29 cellular contexts compared by ENCODE assay signal in genomic region chr5:147373328-147373727, GRCh38.
"Had no signal": no experiment of that assay in that cellular context is flagged by ENCODE, and none has a peak within 500 bp of the region (broad histone marks: within the 10 kb centered on the region; RNA-seq: fewer than 3 reads in every experiment).

No MANE protein-coding gene starts in this region.

- H3K4me3 ChIP-seq: ascending aorta, breast epithelium, cardiac muscle cell, colonic mucosa, esophagus squamous epithelium, gastroesophageal sphincter had no signal

- H3K27ac Mint-ChIP-seq: activated CD4-positive, alpha-beta memory T cell treated with anti-CD3 and anti-CD28 coated beads for 36 hours; activated CD4-positive, alpha-beta T cell treated with anti-CD3 and anti-CD28 coated beads for 36 hours; activated CD4-positive, alpha-beta T cell treated with anti-CD3 and anti-CD28 coated beads, Interleukin-2, amount 10 ng/mL, durations not matched to agents 24 days and 14 days; activated CD8-positive, alpha-beta memory T cell treated with anti-CD3 and anti-CD28 coated beads, Interleukin-2, amount 10 ng/mL, durations not matched to agents 7 days and 5 days; activated CD8-positive, alpha-beta T cell treated with anti-CD3 and anti-CD28 coated beads, Interleukin-2, amount 10 ng/mL, durations not matched to agents 7 days and 5 days; activated naive CD4-positive, alpha-beta T cell treated with anti-CD3 and anti-CD28 coated beads, Interleukin-2, amount 10 ng/mL, durations not matched to agents 7 days and 5 days; activated naive CD4-positive, alpha-beta T cell treated with anti-CD3 and anti-CD28 coated beads, Interleukin-2, amount 50 U/mL, for 72 hours; activated naive CD8-positive, alpha-beta T cell treated with anti-CD3 and anti-CD28 coated beads, Interleukin-2, amount 10 ng/mL, durations not matched to agents 7 days and 5 days; activated T-helper 1 cell treated with anti-CD3 and anti-CD28 coated beads, Interleukin-12 subunit alpha, Interleukin-12 subunit beta, Interleukin-2, Interleukin-4 antibody, amounts not matched to agents 30 ng/mL and 10 ng/mL and 1 ng/mL, durations not matched to agents 14 hours and 24 hours and 36 hours; activated T-helper 2 cell treated with anti-CD3 and anti-CD28 coated beads, Interferon-gamma antibody, Interleukin-2, Interleukin-4, amounts not matched to agents 10 μg/mL and 5 μg/mL and 100 μg/mL, durations not matched to agents 14 hours and 24 hours and 36 hours; brain had no signal

- H3K27me3 ChIP-seq: ascending aorta, breast epithelium, cardiac muscle cell, colonic mucosa, gastroesophageal sphincter had no signal

- H3K4me1 ChIP-seq: ascending aorta, breast epithelium, colonic mucosa, esophagus squamous epithelium, gastroesophageal sphincter had no signal

- H3K4me1 Mint-ChIP-seq: activated CD4-positive, alpha-beta T cell treated with anti-CD3 and anti-CD28 coated beads for 36 hours; activated CD4-positive, alpha-beta T cell treated with anti-CD3 and anti-CD28 coated beads, Interleukin-2, amount 10 ng/mL, durations not matched to agents 24 days and 14 days; activated CD8-positive, alpha-beta memory T cell treated with anti-CD3 and anti-CD28 coated beads, Interleukin-2, amount 10 ng/mL, durations not matched to agents 7 days and 5 days; activated naive CD4-positive, alpha-beta T cell treated with anti-CD3 and anti-CD28 coated beads, Interleukin-2, amount 10 ng/mL, durations not matched to agents 7 days and 5 days; activated naive CD8-positive, alpha-beta T cell treated with anti-CD3 and anti-CD28 coated beads, Interleukin-2, amount 10 ng/mL, durations not matched to agents 7 days and 5 days had no signal

- H3K9me3 Mint-ChIP-seq: activated CD4-positive, alpha-beta T cell treated with anti-CD3 and anti-CD28 coated beads, Interleukin-2, amount 10 ng/mL, durations not matched to agents 24 days and 14 days; activated naive CD4-positive, alpha-beta T cell treated with anti-CD3 and anti-CD28 coated beads, Interleukin-2, amount 10 ng/mL, durations not matched to agents 7 days and 5 days; activated naive CD8-positive, alpha-beta T cell treated with anti-CD3 and anti-CD28 coated beads, Interleukin-2, amount 10 ng/mL, durations not matched to agents 7 days and 5 days; activated T-helper 1 cell treated with anti-CD3 and anti-CD28 coated beads, Interleukin-12 subunit alpha, Interleukin-12 subunit beta, Interleukin-2, Interleukin-4 antibody, amounts not matched to agents 30 ng/mL and 10 ng/mL and 1 ng/mL, durations not matched to agents 14 hours and 24 hours and 36 hours had no signal

- H3K27ac ChIP-seq: ascending aorta, breast epithelium, cardiac muscle cell, colonic mucosa, epithelial cell of prostate, esophagus squamous epithelium, gastroesophageal sphincter had no signal

- H3K36me3 Mint-ChIP-seq: activated CD4-positive, alpha-beta memory T cell treated with anti-CD3 and anti-CD28 coated beads for 36 hours; activated CD8-positive, alpha-beta memory T cell treated with anti-CD3 and anti-CD28 coated beads, Interleukin-2, amount 10 ng/mL, durations not matched to agents 7 days and 5 days; activated naive CD4-positive, alpha-beta T cell treated with anti-CD3 and anti-CD28 coated beads, Interleukin-2, amount 10 ng/mL, durations not matched to agents 7 days and 5 days; activated naive CD4-positive, alpha-beta T cell treated with anti-CD3 and anti-CD28 coated beads, Interleukin-2, amount 50 U/mL, for 72 hours; activated naive CD8-positive, alpha-beta T cell treated with anti-CD3 and anti-CD28 coated beads, Interleukin-2, amount 10 ng/mL, durations not matched to agents 7 days and 5 days had no signal

- H3K36me3 ChIP-seq: ascending aorta, breast epithelium, cardiac muscle cell, colonic mucosa, esophagus squamous epithelium, gastroesophageal sphincter had no signal

- H3K27me3 Mint-ChIP-seq: activated naive CD4-positive, alpha-beta T cell treated with anti-CD3 and anti-CD28 coated beads, Interleukin-2, amount 10 ng/mL, durations not matched to agents 7 days and 5 days; activated naive CD8-positive, alpha-beta T cell treated with anti-CD3 and anti-CD28 coated beads, Interleukin-2, amount 10 ng/mL, durations not matched to agents 7 days and 5 days; brain had no signal

- DNase-seq: activated CD4-positive, alpha-beta memory T cell treated with anti-CD3 and anti-CD28 coated beads for 36 hours; activated CD4-positive, alpha-beta T cell treated with anti-CD3 and anti-CD28 coated beads for 36 hours; activated CD4-positive, alpha-beta T cell treated with anti-CD3 and anti-CD28 coated beads, Interleukin-2, amount 10 ng/mL, durations not matched to agents 24 days and 14 days; activated CD4-positive, CD25-positive, alpha-beta regulatory T cell; activated CD4-positive, CD25-positive, alpha-beta regulatory T cell treated with anti-CD3 and anti-CD28 coated beads, Interleukin-2, amount 50 U/mL, for 72 hours; activated CD8-positive, alpha-beta memory T cell treated with anti-CD3 and anti-CD28 coated beads, Interleukin-2, amount 10 ng/mL, durations not matched to agents 7 days and 5 days; activated CD8-positive, alpha-beta memory T cell treated with anti-CD3 and anti-CD28 coated beads, Interleukin-2, amount 50 U/mL, for 4 hours; activated CD8-positive, alpha-beta T cell treated with anti-CD3 and anti-CD28 coated beads, Interleukin-2, amount 10 ng/mL, durations not matched to agents 7 days and 5 days; activated effector memory CD4-positive, alpha-beta T cell treated with anti-CD3 and anti-CD28 coated beads, Interleukin-2, amount 50 U/mL, for 16 hours; activated naive CD4-positive, alpha-beta T cell treated with anti-CD3 and anti-CD28 coated beads, Interleukin-2, amount 10 ng/mL, durations not matched to agents 7 days and 5 days; activated naive CD8-positive, alpha-beta T cell treated with anti-CD3 and anti-CD28 coated beads, Interleukin-2, amount 10 ng/mL, durations not matched to agents 7 days and 5 days; activated T-cell treated with anti-CD3 and anti-CD28 coated beads, Interleukin-2, amount 50 U/mL, for 1 hour; activated T-cell treated with anti-CD3 and anti-CD28 coated beads, Interleukin-2, amount 50 U/mL, for 48 hours; central memory CD4-positive, alpha-beta T cell; cerebellar nuclear complex; colonic mucosa; effector CD8-positive, alpha-beta T cell; esophagus squamous epithelium; foreskin melanocyte; T-helper 2 cell had no signal

- H3K4me3 Mint-ChIP-seq: activated CD4-positive, alpha-beta memory T cell treated with anti-CD3 and anti-CD28 coated beads for 36 hours; activated CD4-positive, alpha-beta T cell treated with anti-CD3 and anti-CD28 coated beads for 36 hours; activated CD4-positive, alpha-beta T cell treated with anti-CD3 and anti-CD28 coated beads, Interleukin-2, amount 10 ng/mL, durations not matched to agents 24 days and 14 days; activated CD8-positive, alpha-beta memory T cell treated with anti-CD3 and anti-CD28 coated beads, Interleukin-2, amount 10 ng/mL, durations not matched to agents 7 days and 5 days; activated CD8-positive, alpha-beta T cell treated with anti-CD3 and anti-CD28 coated beads, Interleukin-2, amount 10 ng/mL, durations not matched to agents 7 days and 5 days; activated naive CD4-positive, alpha-beta T cell treated with anti-CD3 and anti-CD28 coated beads, Interleukin-2, amount 10 ng/mL, durations not matched to agents 7 days and 5 days; activated naive CD8-positive, alpha-beta T cell treated with anti-CD3 and anti-CD28 coated beads, Interleukin-2, amount 10 ng/mL, durations not matched to agents 7 days and 5 days; activated T-helper 1 cell treated with anti-CD3 and anti-CD28 coated beads, Interleukin-12 subunit alpha, Interleukin-12 subunit beta, Interleukin-2, Interleukin-4 antibody, amounts not matched to agents 30 ng/mL and 10 ng/mL and 1 ng/mL, durations not matched to agents 14 hours and 24 hours and 36 hours; brain had no signal

- H3K9me3 ChIP-seq: ascending aorta, colonic mucosa, esophagus squamous epithelium, gastroesophageal sphincter had no signal

- ATAC-seq: activated CD4-positive, alpha-beta T cell treated with anti-CD3 and anti-CD28 coated beads for 36 hours; activated CD8-positive, alpha-beta memory T cell treated with anti-CD3 and anti-CD28 coated beads, Interleukin-2, amount 10 ng/mL, durations not matched to agents 7 days and 5 days; activated CD8-positive, alpha-beta T cell treated with anti-CD3 and anti-CD28 coated beads, Interleukin-2, amount 10 ng/mL, durations not matched to agents 7 days and 5 days; activated naive CD4-positive, alpha-beta T cell treated with anti-CD3 and anti-CD28 coated beads, Interleukin-2, amount 50 U/mL, for 72 hours; gastroesophageal sphincter had no signal
